Comparison of ENCODE assay signal across 18 cellular contexts in genomic region chr6:139449611-139450000, GRCh38.
DNase-seq lines count a peak whose midpoint lies in the region; ATAC-seq, FAIRE-seq and TF ChIP-seq lines count a peak whose summit lies in the region.
"Had no signal": no experiment of that assay in that cellular context is flagged by ENCODE, and none has a peak within 500 bp of the region (broad histone marks: within the 10 kb centered on the region; RNA-seq: fewer than 3 reads in every experiment).

No MANE protein-coding gene starts in this region.

- H3K27ac ChIP-seq in HUES6 (ENCODE audit: low read depth, low read length), result peak overlapping the region; percentile 63; the same call in 1 of the 2 replicates
- H3K27ac ChIP-seq: dorsolateral prefrontal cortex, heart left ventricle, left ventricle myocardium inferior, skin epidermis had no signal

- no peak overlapping the region for H3K4me3 ChIP-seq in HUES6 (ENCODE audit: low read depth, low read length)
- H3K4me3 ChIP-seq in bronchial epithelial cell (ENCODE audit: low read depth, low read length), result no peak overlapping the region
- no peak overlapping the region for H3K4me3 ChIP-seq in skeletal muscle satellite cell (ENCODE audit: low read length)
- H3K4me3 ChIP-seq: dorsolateral prefrontal cortex, heart left ventricle, left ventricle myocardium inferior, skin epidermis had no signal

- no peak overlapping the region for H3K9ac ChIP-seq in HUES6 (ENCODE audit: low read length)
- peak overlapping the region; percentile 35 for H3K9ac ChIP-seq in skeletal muscle satellite cell (ENCODE audit: low read depth, low read length)

- peak; percentile 29 for DNase-seq in bronchial epithelial cell (ENCODE audit: low read depth)
- DNase-seq in hepatic stellate cell (ENCODE audit: low spot score), result peak; percentile 22
- DNase-seq in NCI-H446 treated with DMSO at 0.1 percent for 48 hours (lab: John Stamatoyannopoulos, UW), result no peak
- DNase-seq in stimulated activated CD4-positive, alpha-beta T cell treated with anti-CD3 and anti-CD28 coated beads, Interleukin-1b, Interleukin-23, amount 100 ng/mL, for 48 hours, result no peak
- DNase-seq: activated CD4-positive, alpha-beta T cell treated with anti-CD3 and anti-CD28 coated beads for 4 hours; activated T-cell treated with anti-CD3 and anti-CD28 coated beads, Interleukin-2, amount 50 U/mL, for 4 hours; CD4-positive, alpha-beta T cell; dorsolateral prefrontal cortex; GDM1; heart left ventricle; left ventricle myocardium inferior; MM.1S; substantia nigra; SW 1271 had no signal

- H3K27me3 ChIP-seq in HUES6 (ENCODE audit: control insufficient read depth, insufficient read depth, low read length) (no peaks in the 10 kb centered on the region), bronchial epithelial cell (ENCODE audit: control insufficient read depth, insufficient read depth, low read length) (no peaks in the 10 kb centered on the region), skeletal muscle satellite cell (ENCODE audit: control insufficient read depth, insufficient read depth, low read length) (no peaks in the 10 kb centered on the region)
- H3K27me3 ChIP-seq: dorsolateral prefrontal cortex, heart left ventricle had no signal

- H3K9me3 ChIP-seq in HUES6 (ENCODE audit: control insufficient read depth, insufficient read depth, low read depth, low read length) (no peaks in the 10 kb centered on the region), skeletal muscle satellite cell (replicated peaks; ENCODE audit: low read length) (no peaks in the 10 kb centered on the region)
- H3K9me3 ChIP-seq: heart left ventricle, left ventricle myocardium inferior had no signal

- no peak for FAIRE-seq in bronchial epithelial cell (lab: Jason Lieb, UNC)

- TF ChIP-seq CTCF in bronchial epithelial cell (IDR thresholded peaks at IDR 0.05; ENCODE audit: insufficient read depth, low read length, severe bottlenecking), result no peak

- no peaks in the 10 kb centered on the region for H3K36me3 ChIP-seq in HUES6 (ENCODE audit: control insufficient read depth, insufficient read depth, low read length)
- no peaks in the 10 kb centered on the region for H3K36me3 ChIP-seq in bronchial epithelial cell (ENCODE audit: control insufficient read depth, insufficient read depth, low read length)
- H3K36me3 ChIP-seq in skeletal muscle satellite cell (ENCODE audit: insufficient read depth, low read length), result no peaks in the 10 kb centered on the region
- H3K36me3 ChIP-seq: heart left ventricle, left ventricle myocardium inferior had no signal

- H3K4me2 ChIP-seq in skeletal muscle satellite cell (ENCODE audit: low read length), result no peak overlapping the region

- H3K4me1 ChIP-seq in HUES6 (ENCODE audit: control insufficient read depth, insufficient read depth, low read length) (peaks cover 32% of the 10 kb centered on the region), skeletal muscle satellite cell (ENCODE audit: control insufficient read depth, insufficient read depth, low read length) (peaks cover 17% of the 10 kb centered on the region)

- no peak for ATAC-seq in HG03520 (IDR thresholded peaks at IDR 0.05; ENCODE audit: unreplicated experiment)
- ATAC-seq: activated T-cell treated with anti-CD3 and anti-CD28 coated beads, Interleukin-2, amount 50 U/mL, for 4 hours; heart left ventricle had no signal

Comparison
In these comparisons a context has a peak if more than half of its experiments do, and no peak if none do; other contexts are left out.
1. DNase-seq: peak in bronchial epithelial cell (single experiment) and hepatic stellate cell (single experiment); none in NCI-H446 treated with DMSO at 0.1 percent for 48 hours (single experiment) and stimulated activated CD4-positive, alpha-beta T cell treated with anti-CD3 and anti-CD28 coated beads, Interleukin-1b, Interleukin-23, amount 100 ng/mL, for 48 hours (single experiment).